In genomic region chr11:68014157-68014965, GRCh38 we compare ENCODE assay signal across 9 cellular contexts. TPM values are rescaled to one million over a fixed set of nuclear protein-coding genes. Genes with fewer than 3 reads are reported as not detected.
A peak's percentile ranks its signal among the peaks of the same experiment; 100 is the strongest.
DNase-seq lines count a peak whose midpoint lies in the region; ATAC-seq and TF ChIP-seq lines count a peak whose summit lies in the region.
"Had no signal": no experiment of that assay in that cellular context is flagged by ENCODE, and none has a peak within 500 bp of the region (broad histone marks: within the 10 kb centered on the region; RNA-seq: fewer than 3 reads in every experiment).

No MANE protein-coding gene starts in this region.

- intact Hi-C loops in stomach (cut with DNase I; ENCODE audit: low total_unique reads) = no loop called here

- DNase-seq in HPDE6-E6E7 (ENCODE audit: extremely low spot score) (peak; percentile 75), T-helper 17 cell (no peak), foreskin fibroblast (peak; percentile 66 to 83), stomach (peak; percentile 79), NCI-H524 treated with DMSO at 0.1 percent for 48 hours (lab: John Stamatoyannopoulos, UW) (no peak)
- DNase-seq in stimulated activated naive B cell treated with anti-CD40 and anti-IgM and Interleukin-4, amounts not matched to agents 10 μg/mL and 1 μg/mL and 100 μg/mL, for 72 hours = no peak
- DNase-seq: foreskin melanocyte had no signal

- peak; percentile 49 for ATAC-seq in T-helper 17 cell
- ATAC-seq in HG03342 (IDR thresholded peaks at IDR 0.05; ENCODE audit: unreplicated experiment) = no peak
- no peak for ATAC-seq in stimulated activated naive B cell treated with anti-CD40 and anti-IgM and Interleukin-4, amounts not matched to agents 10 μg/mL and 1 μg/mL and 100 μg/mL, for 72 hours (replicated peaks)
- no peak for ATAC-seq in HG02970 (IDR thresholded peaks at IDR 0.05; ENCODE audit: low FRiP score, unreplicated experiment)

- H3K36me3 ChIP-seq in stomach = peaks cover 0 to 1% (median 0%) of the 10 kb centered on the region in 4 donors

- TF ChIP-seq CTCF in foreskin fibroblast (IDR thresholded peaks at IDR 0.05; ENCODE audit: low read depth, low read length) (no peak), stomach (IDR thresholded peaks at IDR 0.05) (no peak)

- H3K9me3 ChIP-seq in T-helper 17 cell (ENCODE audit: control insufficient read depth, low read length, poor library complexity, severe bottlenecking) (no peaks in the 10 kb centered on the region), stomach (no peaks in the 10 kb centered on the region)

- no peak overlapping the region for H3K4me3 ChIP-seq in foreskin fibroblast (ENCODE audit: low read depth in 1 of 2, low read length in 2 of 2)
- H3K4me3 ChIP-seq in stomach = no peak overlapping the region

- H3K4me1 ChIP-seq in stomach = peaks cover 64 to 81% (median 71%) of the 10 kb centered on the region in 4 donors

- WGBS in stomach, 5 donors = 26 to 34% (median 30%) methylated on average over 12 to 17 of the region's 17 CpGs

- peaks cover 2% of the 10 kb centered on the region for H3K4me1 Mint-ChIP-seq in T-helper 17 cell
- peaks cover 15 to 25% of the 10 kb centered on the region in 2 donors for H3K4me1 Mint-ChIP-seq in stimulated activated naive B cell treated with anti-CD40 and anti-IgM and Interleukin-4, amounts not matched to agents 10 μg/mL and 1 μg/mL and 100 μg/mL, for 72 hours

- H3K27ac Mint-ChIP-seq in T-helper 17 cell = no peak overlapping the region
- no peak overlapping the region for H3K27ac Mint-ChIP-seq in stimulated activated naive B cell treated with anti-CD40 and anti-IgM and Interleukin-4, amounts not matched to agents 10 μg/mL and 1 μg/mL and 100 μg/mL, for 72 hours

- H3K27me3 ChIP-seq in stomach = no peaks in the 10 kb centered on the region

- no peak for TF ChIP-seq EP300 in stomach (IDR thresholded peaks at IDR 0.05)

- H3K4me3 Mint-ChIP-seq in T-helper 17 cell = no peak overlapping the region
- H3K4me3 Mint-ChIP-seq in stimulated activated naive B cell treated with anti-CD40 and anti-IgM and Interleukin-4, amounts not matched to agents 10 μg/mL and 1 μg/mL and 100 μg/mL, for 72 hours = no peak overlapping the region

- no peak for TF ChIP-seq POLR2A in stomach (IDR thresholded peaks at IDR 0.05)

- H3K9me3 Mint-ChIP-seq in stimulated activated naive B cell treated with anti-CD40 and anti-IgM and Interleukin-4, amounts not matched to agents 10 μg/mL and 1 μg/mL and 100 μg/mL, for 72 hours = no peaks in the 10 kb centered on the region

- H3K36me3 Mint-ChIP-seq in T-helper 17 cell (ENCODE audit: low read depth) = no peaks in the 10 kb centered on the region
- no peaks in the 10 kb centered on the region for H3K36me3 Mint-ChIP-seq in stimulated activated naive B cell treated with anti-CD40 and anti-IgM and Interleukin-4, amounts not matched to agents 10 μg/mL and 1 μg/mL and 100 μg/mL, for 72 hours

- H3K27ac ChIP-seq in stomach = peak overlapping the region; percentile 63 to 94 (median 86)

- H3K27me3 Mint-ChIP-seq in T-helper 17 cell = peaks cover 5% of the 10 kb centered on the region
- no peaks in the 10 kb centered on the region for H3K27me3 Mint-ChIP-seq in stimulated activated naive B cell treated with anti-CD40 and anti-IgM and Interleukin-4, amounts not matched to agents 10 μg/mL and 1 μg/mL and 100 μg/mL, for 72 hours

RNA-seq across cellular contexts. Expression of gene ALDH3B1, which starts 4.2 kb away (rescaled TPM):
- total RNA-seq in T-helper 17 cell = 1 to 10 TPM; 1.1 TPM
- 10 to 100 TPM in 3 of 5 donors, 1 to 10 TPM in 2; 2.9 to 55.0 (median 21.2) TPM for total RNA-seq in stomach
- polyA plus RNA-seq in stomach = 10 to 100 TPM in 2 of 3 donors, 1 to 10 TPM in 1; 6.7 to 13.3 (median 12.7) TPM

RNA-seq across cellular contexts. Expression of gene UNC93B1, which starts 10.5 kb away (rescaled TPM):
- 10 to 100 TPM; 24.7 to 27.2 TPM for total RNA-seq in T-helper 17 cell
- total RNA-seq in stomach = 100 to 1,000 TPM in 1 of 5 donors, 10 to 100 TPM in 4; 33.8 to 215 (median 43.6) TPM
- polyA plus RNA-seq in stomach = 10 to 100 TPM; 11.6 to 33.7 (median 15.6) TPM

RNA-seq across cellular contexts. Expression of gene NDUFS8, which starts 16.1 kb away (rescaled TPM):
- total RNA-seq in T-helper 17 cell (10 to 100 TPM; 59.5 to 64.2 TPM), stomach (100 to 1,000 TPM in 3 of 5 donors, 10 to 100 TPM in 2; 52.0 to 310 (median 123) TPM)
- polyA plus RNA-seq in stomach = 100 to 1,000 TPM; 187 to 263 (median 224) TPM

RNA-seq across cellular contexts. Expression of gene TCIRG1, which starts 24.5 kb away (rescaled TPM):
- total RNA-seq in T-helper 17 cell (100 to 1,000 TPM; 187 to 207 TPM), stomach (100 to 1,000 TPM in 4 of 5 donors, 10 to 100 TPM in 1; 46.3 to 835 (median 484) TPM)
- polyA plus RNA-seq in stomach = 100 to 1,000 TPM in 2 of 3 donors, 10 to 100 TPM in 1; 96.7 to 147 (median 111) TPM

Comparison
In these comparisons a context has a peak if more than half of its experiments do, and no peak if none do; other contexts are left out.
1. DNase-seq: peak in HPDE6-E6E7 (single experiment), foreskin fibroblast (2 of 2) and stomach (single experiment); none in T-helper 17 cell (0 of 3), stimulated activated naive B cell treated with anti-CD40 and anti-IgM and Interleukin-4, amounts not matched to agents 10 μg/mL and 1 μg/mL and 100 μg/mL, for 72 hours (single experiment) and NCI-H524 treated with DMSO at 0.1 percent for 48 hours (single experiment).